ENCODE assay signal across 16 cellular contexts in genomic region chr3:173785004-173785403, GRCh38.
A peak's percentile ranks its signal among the peaks of the same experiment; 100 is the strongest.
DNase-seq lines count a peak whose midpoint lies in the region; ATAC-seq and TF ChIP-seq lines count a peak whose summit lies in the region.
"Had no signal": no experiment of that assay in that cellular context is flagged by ENCODE, and none has a peak within 500 bp of the region (broad histone marks: within the 10 kb centered on the region; RNA-seq: fewer than 3 reads in every experiment).

No MANE protein-coding gene starts in this region.

- no peak for ATAC-seq in HG03378 (IDR thresholded peaks at IDR 0.05; ENCODE audit: unreplicated experiment)
- ATAC-seq: naive thymus-derived CD8-positive, alpha-beta T cell had no signal

- H3K36me3 ChIP-seq in thyroid gland = no peaks in the 10 kb centered on the region

- DNase-seq in EH (ENCODE audit: low read depth) (peak; percentile 26), NCI-H146 (lab: John Stamatoyannopoulos, UW) (peak; percentile 72), fibroblast of mammary gland (ENCODE audit: low read depth) (peak; percentile 10), kidney tubule cell (ENCODE audit: low spot score) (no peak), thyroid gland (no peak), SW480 (ENCODE audit: low spot score) (no peak)
- DNase-seq: activated naive CD4-positive, alpha-beta T cell treated with anti-CD3 and anti-CD28 coated beads for 36 hours; COR-L47; GOT3; naive thymus-derived CD8-positive, alpha-beta T cell; NCI-H187 treated with DMSO at 0.1 percent for 48 hours; NCI-H774 had no signal

- no peaks in the 10 kb centered on the region for H3K27me3 ChIP-seq in thyroid gland

- TF ChIP-seq CTCF in 22Rv1 (IDR thresholded peaks at IDR 0.05) = peak; percentile 40
- TF ChIP-seq CTCF in fibroblast of mammary gland (conservative IDR thresholded peaks at IDR 0.05; ENCODE audit: control insufficient read depth, insufficient read depth, low read depth, low read length) = no peak
- TF ChIP-seq CTCF in thyroid gland (IDR thresholded peaks at IDR 0.05) = no peak

- intact Hi-C loops in thyroid gland (cut with DNase I) = no loop called here

- no peaks in the 10 kb centered on the region for H3K9me3 ChIP-seq in thyroid gland

- H3K4me1 ChIP-seq in thyroid gland = no peaks in the 10 kb centered on the region

- H3K4me3 ChIP-seq in fibroblast of mammary gland (ENCODE audit: control insufficient read depth, low read depth, low read length) = no peak overlapping the region
- H3K4me3 ChIP-seq in thyroid gland (replicated peaks in 1 of 3) = no peak overlapping the region
- H3K4me3 ChIP-seq: lung, skin epidermis had no signal

- H3K27ac ChIP-seq in 22Rv1 (peak overlapping the region; percentile 68), thyroid gland (no peak overlapping the region)
- H3K27ac ChIP-seq: skin epidermis had no signal

- 76 to 83% methylated on average over 3 of the region's 3 CpGs for WGBS in thyroid gland, 2 donors

- TF ChIP-seq POLR2A in thyroid gland (IDR thresholded peaks at IDR 0.05) = no peak

Comparison
In these comparisons a context has a peak if more than half of its experiments do, and no peak if none do; other contexts are left out.
1. DNase-seq: peak in EH (single experiment), NCI-H146 (single experiment) and fibroblast of mammary gland (single experiment); none in kidney tubule cell (single experiment), thyroid gland (0 of 2) and SW480 (single experiment).